ENCODE assay signal across 9 cellular contexts in genomic region chr12:20463920-20464524, GRCh38.
DNase-seq lines count a peak whose midpoint lies in the region; ATAC-seq, FAIRE-seq and TF ChIP-seq lines count a peak whose summit lies in the region.
"Had no signal": no experiment of that assay in that cellular context is flagged by ENCODE, and none has a peak within 500 bp of the region (broad histone marks: within the 10 kb centered on the region; RNA-seq: fewer than 3 reads in every experiment).

No MANE protein-coding gene starts in this region.

- H3K36me3 ChIP-seq in MG63 = no peaks in the 10 kb centered on the region

- H3K9me3 ChIP-seq in MG63 = no peaks in the 10 kb centered on the region

- DNase-seq in AG09309 (ENCODE audit: low read depth) = no peak
- DNase-seq in SK-MEL-5 (ENCODE audit: low read depth, low spot score) = peak; percentile 62
- peak; percentile 17 for DNase-seq in kidney tubule cell (ENCODE audit: low spot score)
- DNase-seq in effector CD4-positive, alpha-beta T cell = no peak
- no peak for DNase-seq in GM12892 (ENCODE audit: insufficient read length)
- no peak for DNase-seq in MG63

- FAIRE-seq in GM12892 (lab: Jason Lieb, UNC) = no peak

- ATAC-seq in GM21360 (IDR thresholded peaks at IDR 0.05; ENCODE audit: unreplicated experiment) (peak; percentile 49), HG02981 (IDR thresholded peaks at IDR 0.05; ENCODE audit: unreplicated experiment) (no peak)

- TF ChIP-seq CTCF in AG09309 (IDR thresholded peaks at IDR 0.05; ENCODE audit: control insufficient read depth, insufficient read depth, low read depth, low read length, missing control alignments) = peak; percentile 59

- TF ChIP-seq POLR2A in GM12892 (IDR thresholded peaks at IDR 0.05; ENCODE audit: low read depth, low read length) = no peak

- H3K4me3 ChIP-seq in AG09309 (ENCODE audit: control insufficient read depth, low read depth, low read length) (no peak overlapping the region), MG63 (no peak overlapping the region)
- H3K4me3 ChIP-seq: skin epidermis had no signal

- in situ Hi-C loops in SK-MEL-5 (cut with HindIII; ENCODE audit: low pct_unique_long_range_greater_than_20kb, low sequenced_read_pairs) = no loop called here

- H3K27me3 ChIP-seq in MG63 = no peaks in the 10 kb centered on the region

Comparison
In these comparisons a context has a peak if more than half of its experiments do, and no peak if none do; other contexts are left out.
1. DNase-seq: peak in SK-MEL-5 (single experiment) and kidney tubule cell (single experiment); none in AG09309 (single experiment), effector CD4-positive, alpha-beta T cell (single experiment), GM12892 (single experiment) and MG63 (single experiment).